16 cellular contexts compared by ENCODE assay signal in the genomic region with DNA sequence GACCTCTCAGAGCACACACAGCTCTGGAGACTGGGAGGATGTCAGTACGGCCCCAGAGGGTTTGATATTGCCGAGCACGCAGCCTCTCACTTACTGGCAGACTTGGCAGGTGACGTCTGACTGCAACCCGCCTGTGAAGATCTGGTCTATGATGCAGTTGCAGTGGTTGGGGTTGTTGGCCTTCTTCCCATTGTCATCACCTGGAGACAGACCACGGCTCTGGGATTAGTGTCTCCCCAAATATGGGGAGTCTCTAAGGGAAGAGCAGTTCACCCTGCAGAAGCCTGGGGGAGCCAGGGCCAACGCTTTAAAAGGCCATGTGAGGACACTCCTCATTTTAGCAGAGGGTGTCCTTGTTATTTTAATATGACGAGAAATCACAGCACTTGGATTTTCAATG.
"Had no signal": no experiment of that assay in that cellular context is flagged by ENCODE, and none has a peak within 500 bp of the region (broad histone marks: within the 10 kb centered on the region; RNA-seq: fewer than 3 reads in every experiment).

No MANE protein-coding gene starts in this region.

- H3K27me3 ChIP-seq: breast epithelium, colonic mucosa had no signal

- H3K4me3 Mint-ChIP-seq: activated naive CD8-positive, alpha-beta T cell treated with anti-CD3 and anti-CD28 coated beads, Interleukin-2, amount 10 ng/mL, durations not matched to agents 7 days and 5 days; activated T-cell treated with anti-CD3 and anti-CD28 coated beads, Interleukin-2, amount 50 U/mL, for 4 hours; neural crest cell; stimulated activated naive B cell treated with anti-CD40 and anti-IgM and Interleukin-4, amounts not matched to agents 10 μg/mL and 1 μg/mL and 100 μg/mL, for 72 hours had no signal

- H3K4me3 ChIP-seq: breast epithelium, colonic mucosa had no signal

- H3K9me3 Mint-ChIP-seq: activated naive CD8-positive, alpha-beta T cell treated with anti-CD3 and anti-CD28 coated beads, Interleukin-2, amount 10 ng/mL, durations not matched to agents 7 days and 5 days; activated T-cell treated with anti-CD3 and anti-CD28 coated beads, Interleukin-2, amount 50 U/mL, for 4 hours; neural crest cell; stimulated activated naive B cell treated with anti-CD40 and anti-IgM and Interleukin-4, amounts not matched to agents 10 μg/mL and 1 μg/mL and 100 μg/mL, for 72 hours had no signal

- H3K27ac ChIP-seq: breast epithelium, colonic mucosa had no signal

- ATAC-seq: activated T-cell treated with anti-CD3 and anti-CD28 coated beads, Interleukin-2, amount 50 U/mL, for 4 hours; left colon; stimulated activated naive B cell treated with anti-CD40 and anti-IgM and Interleukin-4, amounts not matched to agents 10 μg/mL and 1 μg/mL and 100 μg/mL, for 72 hours had no signal

- DNase-seq: activated CD4-positive, alpha-beta T cell treated with anti-CD3 and anti-CD28 coated beads for 1 hour; activated CD4-positive, alpha-beta T cell treated with anti-CD3 and anti-CD28 coated beads, Interleukin-2, amount 50 U/mL, for 48 hours; activated gamma-delta T cell; activated naive CD8-positive, alpha-beta T cell treated with anti-CD3 and anti-CD28 coated beads, Interleukin-2, amount 10 ng/mL, durations not matched to agents 7 days and 5 days; activated T-cell treated with anti-CD3 and anti-CD28 coated beads, Interleukin-2, amount 50 U/mL, for 4 hours; anterior cingulate cortex; colonic mucosa; effector CD4-positive, alpha-beta T cell; small intestine; stimulated activated naive B cell treated with anti-CD40 and anti-IgM and Interleukin-4, amounts not matched to agents 10 μg/mL and 1 μg/mL and 100 μg/mL, for 72 hours; SW 1271; T-helper 9 cell; trophoblast cell had no signal

- FAIRE-seq: small intestine had no signal

- H3K27me3 Mint-ChIP-seq: activated naive CD8-positive, alpha-beta T cell treated with anti-CD3 and anti-CD28 coated beads, Interleukin-2, amount 10 ng/mL, durations not matched to agents 7 days and 5 days; stimulated activated naive B cell treated with anti-CD40 and anti-IgM and Interleukin-4, amounts not matched to agents 10 μg/mL and 1 μg/mL and 100 μg/mL, for 72 hours had no signal

- H3K9me3 ChIP-seq: breast epithelium, colonic mucosa had no signal

- H3K4me1 ChIP-seq: breast epithelium, colonic mucosa had no signal

- H3K27ac Mint-ChIP-seq: activated naive CD8-positive, alpha-beta T cell treated with anti-CD3 and anti-CD28 coated beads, Interleukin-2, amount 10 ng/mL, durations not matched to agents 7 days and 5 days had no signal
